Comparison of ENCODE assay signal across 21 cellular contexts in genomic region chrX:79466636-79467035, GRCh38.
"Had no signal": no experiment of that assay in that cellular context is flagged by ENCODE, and none has a peak within 500 bp of the region (broad histone marks: within the 10 kb centered on the region; RNA-seq: fewer than 3 reads in every experiment).

No MANE protein-coding gene starts in this region.

- DNase-seq: activated CD4-positive, alpha-beta T cell treated with anti-CD3 and anti-CD28 coated beads, Interleukin-2, amount 10 ng/mL, durations not matched to agents 24 days and 14 days; activated CD8-positive, alpha-beta T cell treated with anti-CD3 and anti-CD28 coated beads for 36 hours; activated gamma-delta T cell; anterior cingulate cortex; heart left ventricle; ovary; stimulated activated CD4-positive, alpha-beta T cell treated with anti-CD3 and anti-CD28 coated beads, Interleukin-2, amount 100 ng/mL, for 48 hours; stimulated activated CD8-positive, alpha-beta memory T cell treated with anti-CD3 and anti-CD28 coated beads, Interleukin-4, amount 100 ng/mL, for 48 hours; stimulated activated naive B cell treated with anti-CD40 and anti-IgM and Interleukin-4, amounts not matched to agents 10 μg/mL and 1 μg/mL and 100 μg/mL, for 72 hours; trophoblast cell had no signal

- H3K27me3 ChIP-seq: neutrophil, ovary, vagina had no signal

- H3K27me3 Mint-ChIP-seq: activated CD4-positive, alpha-beta T cell treated with anti-CD3 and anti-CD28 coated beads, Interleukin-2, amount 10 ng/mL, durations not matched to agents 24 days and 14 days; activated CD8-positive, alpha-beta T cell treated with anti-CD3 and anti-CD28 coated beads for 36 hours; brain had no signal

- H3K27ac Mint-ChIP-seq: activated CD4-positive, alpha-beta T cell treated with anti-CD3 and anti-CD28 coated beads, Interleukin-2, amount 10 ng/mL, durations not matched to agents 24 days and 14 days; activated CD8-positive, alpha-beta T cell treated with anti-CD3 and anti-CD28 coated beads for 36 hours; activated naive CD4-positive, alpha-beta T cell treated with anti-CD3 and anti-CD28 coated beads, Interleukin-2, amount 50 U/mL, for 24 hours; activated T-helper 1 cell treated with anti-CD3 and anti-CD28 coated beads, Interleukin-12 subunit alpha, Interleukin-12 subunit beta, Interleukin-2, Interleukin-4 antibody, amounts not matched to agents 30 ng/mL and 10 ng/mL and 1 ng/mL, durations not matched to agents 14 hours and 24 hours and 36 hours; brain; natural killer cell treated with Interleukin-12 subunit alpha and Interleukin-12 subunit beta and Interleukin-15 and Interleukin-18, amount 100 ng/mL, for 72 hours; stimulated activated naive B cell treated with anti-CD40 and anti-IgM and Interleukin-4, amounts not matched to agents 10 μg/mL and 1 μg/mL and 100 μg/mL, for 72 hours had no signal

- H3K36me3 Mint-ChIP-seq: activated naive CD4-positive, alpha-beta T cell treated with anti-CD3 and anti-CD28 coated beads, Interleukin-2, amount 50 U/mL, for 24 hours; brain; stimulated activated naive B cell treated with anti-CD40 and anti-IgM and Interleukin-4, amounts not matched to agents 10 μg/mL and 1 μg/mL and 100 μg/mL, for 72 hours had no signal

- ATAC-seq: activated CD4-positive, CD25-positive, alpha-beta regulatory T cell treated with anti-CD3 and anti-CD28 coated beads, Interleukin-2, amount 50 U/mL, for 24 hours; activated CD8-positive, alpha-beta T cell treated with anti-CD3 and anti-CD28 coated beads for 36 hours; heart left ventricle; natural killer cell treated with Interleukin-12 subunit alpha and Interleukin-12 subunit beta and Interleukin-15 and Interleukin-18, amount 100 ng/mL, for 72 hours; stimulated activated naive B cell treated with anti-CD40 and anti-IgM and Interleukin-4, amounts not matched to agents 10 μg/mL and 1 μg/mL and 100 μg/mL, for 72 hours had no signal

- H3K4me3 ChIP-seq: heart left ventricle, ovary, prostate gland, vagina had no signal

- H3K9me3 Mint-ChIP-seq: activated CD4-positive, alpha-beta T cell treated with anti-CD3 and anti-CD28 coated beads, Interleukin-2, amount 10 ng/mL, durations not matched to agents 24 days and 14 days; activated naive CD4-positive, alpha-beta T cell treated with anti-CD3 and anti-CD28 coated beads, Interleukin-2, amount 50 U/mL, for 24 hours; activated T-helper 1 cell treated with anti-CD3 and anti-CD28 coated beads, Interleukin-12 subunit alpha, Interleukin-12 subunit beta, Interleukin-2, Interleukin-4 antibody, amounts not matched to agents 30 ng/mL and 10 ng/mL and 1 ng/mL, durations not matched to agents 14 hours and 24 hours and 36 hours; natural killer cell treated with Interleukin-12 subunit alpha and Interleukin-12 subunit beta and Interleukin-15 and Interleukin-18, amount 100 ng/mL, for 72 hours; stimulated activated naive B cell treated with anti-CD40 and anti-IgM and Interleukin-4, amounts not matched to agents 10 μg/mL and 1 μg/mL and 100 μg/mL, for 72 hours had no signal

- H3K4me1 Mint-ChIP-seq: activated CD4-positive, alpha-beta T cell treated with anti-CD3 and anti-CD28 coated beads, Interleukin-2, amount 10 ng/mL, durations not matched to agents 24 days and 14 days; activated naive CD4-positive, alpha-beta T cell treated with anti-CD3 and anti-CD28 coated beads, Interleukin-2, amount 50 U/mL, for 24 hours; brain; stimulated activated naive B cell treated with anti-CD40 and anti-IgM and Interleukin-4, amounts not matched to agents 10 μg/mL and 1 μg/mL and 100 μg/mL, for 72 hours had no signal

- H3K9me3 ChIP-seq: neutrophil, ovary, prostate gland, vagina had no signal

- H3K27ac ChIP-seq: epithelial cell of prostate, heart left ventricle, neutrophil, ovary, prostate gland, vagina, VCaP had no signal

- H3K36me3 ChIP-seq: heart left ventricle, neutrophil, ovary, prostate gland, vagina had no signal

- H3K4me3 Mint-ChIP-seq: activated CD4-positive, alpha-beta T cell treated with anti-CD3 and anti-CD28 coated beads, Interleukin-2, amount 10 ng/mL, durations not matched to agents 24 days and 14 days; activated CD8-positive, alpha-beta T cell treated with anti-CD3 and anti-CD28 coated beads for 36 hours; activated naive CD4-positive, alpha-beta T cell treated with anti-CD3 and anti-CD28 coated beads, Interleukin-2, amount 50 U/mL, for 24 hours; activated T-helper 1 cell treated with anti-CD3 and anti-CD28 coated beads, Interleukin-12 subunit alpha, Interleukin-12 subunit beta, Interleukin-2, Interleukin-4 antibody, amounts not matched to agents 30 ng/mL and 10 ng/mL and 1 ng/mL, durations not matched to agents 14 hours and 24 hours and 36 hours; brain; natural killer cell treated with Interleukin-12 subunit alpha and Interleukin-12 subunit beta and Interleukin-15 and Interleukin-18, amount 100 ng/mL, for 72 hours; stimulated activated naive B cell treated with anti-CD40 and anti-IgM and Interleukin-4, amounts not matched to agents 10 μg/mL and 1 μg/mL and 100 μg/mL, for 72 hours had no signal

- H3K4me1 ChIP-seq: heart left ventricle, prostate gland, vagina had no signal

- FAIRE-seq: islet of Langerhans had no signal
